In genomic region chr16:2919511-2920255, GRCh38 we compare ENCODE assay signal across 1 cellular context.
TF ChIP-seq lines count a peak whose summit lies in the region.

No MANE protein-coding gene starts in this region.

TF ChIP-seq in H1, 55 proteins besides CTCF, POLR2A, EP300 and RAD21:
- no peak for TF ChIP-seq HDAC2 (IDR thresholded peaks at IDR 0.05; ENCODE audit: borderline replicate concordance in 1 of 2, low read depth in 2 of 2, low read length in 2 of 2)
- no peak for TF ChIP-seq YY1 (IDR thresholded peaks at IDR 0.05; ENCODE audit: low read depth, low read length)
- no peak for TF ChIP-seq KDM1A (IDR thresholded peaks at IDR 0.05; ENCODE audit: borderline replicate concordance, low read length)
- no peak for TF ChIP-seq ATF2 (IDR thresholded peaks at IDR 0.05; ENCODE audit: low read length)
- TF ChIP-seq ASH2L (IDR thresholded peaks at IDR 0.05; ENCODE audit: low read length) = peak; percentile 23
